25 cellular contexts compared by ENCODE assay signal in genomic region chr15:95865330-95865739, GRCh38.
DNase-seq lines count a peak whose midpoint lies in the region; ATAC-seq, FAIRE-seq and TF ChIP-seq lines count a peak whose summit lies in the region.
"Had no signal": no experiment of that assay in that cellular context is flagged by ENCODE, and none has a peak within 500 bp of the region (broad histone marks: within the 10 kb centered on the region; RNA-seq: fewer than 3 reads in every experiment).

No MANE protein-coding gene starts in this region.

- H3K27ac Mint-ChIP-seq in activated CD4-positive, alpha-beta T cell treated with anti-CD3 and anti-CD28 coated beads, Interleukin-2, amount 10 ng/mL, durations not matched to agents 7 days and 5 days = peak overlapping the region; percentile 48
- H3K27ac Mint-ChIP-seq: CD4-positive, alpha-beta memory T cell had no signal

- H3K27ac ChIP-seq in KOPT-K1 (ENCODE audit: low read depth, low read length, poor library complexity, severe bottlenecking) = peak overlapping the region; percentile 77
- H3K27ac ChIP-seq in K562 (ENCODE audit: extremely low read depth, low read depth, low read length) = no peak overlapping the region
- peak overlapping the region; percentile 58 for H3K27ac ChIP-seq in thymus (ENCODE audit: low read depth)
- H3K27ac ChIP-seq: BLaER1 treated with 17β-estradiol and CSF1 and Interleukin-3, amounts not matched to agents 10 nM and 100 nM; Peyer's patch; SJSA1 had no signal

- in situ Hi-C loops in K562 (cut with MboI) (no loop called here), HAP-1 (cut with MboI; ENCODE audit: low sequenced_read_pairs) (no loop called here)

- FAIRE-seq in K562 (lab: Jason Lieb, UNC) = no peak
- FAIRE-seq: G401.6, GM19239 had no signal

- no peak overlapping the region for H3K4me2 ChIP-seq in K562 (ENCODE audit: insufficient read depth, low read length)

- no peak for DNase-seq in activated CD4-positive, alpha-beta T cell treated with anti-CD3 and anti-CD28 coated beads, Interleukin-2, amount 10 ng/mL, durations not matched to agents 7 days and 5 days
- no peak for DNase-seq in activated CD4-positive, alpha-beta T cell treated with anti-CD3 and anti-CD28 coated beads for 48 hours
- DNase-seq in K562 (ENCODE audit: extremely low read depth in 1 of 4, low spot score in 3 of 4) (no peak), ecto neural progenitor cell (ENCODE audit: low spot score) (no peak), HAP-1 (ENCODE audit: low spot score in 2 of 2) (no peak), NCI-H128 (lab: John Stamatoyannopoulos, UW; ENCODE audit: unreplicated experiment) (no peak)
- DNase-seq: 8988T; Calu3; CD4-positive, alpha-beta memory T cell; DMS153; H7; Karpas-422; NCI-H1092; NCI-H1436 treated with DMSO at 0.1 percent for 48 hours; NCI-H1930; NCI-H226; NCI-H510A treated with DMSO at 0.1 percent for 48 hours; NCI-H748 treated with DMSO at 0.1 percent for 48 hours; Peyer's patch had no signal

- no peak overlapping the region for H3K4me3 Mint-ChIP-seq in activated CD4-positive, alpha-beta T cell treated with anti-CD3 and anti-CD28 coated beads, Interleukin-2, amount 10 ng/mL, durations not matched to agents 7 days and 5 days
- H3K4me3 Mint-ChIP-seq: CD4-positive, alpha-beta memory T cell had no signal

- no peak overlapping the region for H3K9ac ChIP-seq in K562 (ENCODE audit: insufficient read depth in 1 of 2, low read depth in 2 of 2, low read length in 2 of 2)
- H3K9ac ChIP-seq: BLaER1 treated with 17β-estradiol and CSF1 and Interleukin-3, amounts not matched to agents 10 nM and 100 nM had no signal

- CTCF ChIA-PET in activated CD4-positive, alpha-beta T cell treated with anti-CD3 and anti-CD28 coated beads, Interleukin-2, amount 10 ng/mL, durations not matched to agents 7 days and 5 days (lab: Charles Lee) = no interaction called here
- CTCF ChIA-PET in K562 (lab: Yijun Ruan, JAX; ENCODE audit: low intra/inter-chr PET ratio) = no interaction called here

- H3K27me3 ChIP-seq in K562 (ENCODE audit: control insufficient read depth in 2 of 2, insufficient read depth in 2 of 2, low read length in 2 of 2) (no peaks in the 10 kb centered on the region), thymus (ENCODE audit: control insufficient read depth, insufficient read depth) (no peaks in the 10 kb centered on the region), HAP-1 (ENCODE audit: low read depth) (no peaks in the 10 kb centered on the region)
- H3K27me3 ChIP-seq: BLaER1 treated with 17β-estradiol and CSF1 and Interleukin-3, amounts not matched to agents 10 nM and 100 nM; Peyer's patch; SJSA1 had no signal

- 37% methylated on average over 4 of the region's 4 CpGs for whole genome bisulfite sequencing in K562 (ENCODE audit: insufficient coverage, low coverage, missing lambda C conversion rate)
- WGBS in thymus = 41% methylated on average over 4 of the region's 4 CpGs

- TF ChIP-seq RAD21 in K562 (CRISPR knock-in tag; conservative IDR thresholded peaks at IDR 0.05 in 1 of 2, IDR thresholded peaks at IDR 0.05 in 1 of 2) = no peak

- TF ChIP-seq POLR2A in K562 (conservative IDR thresholded peaks at IDR 0.05) = no peak

- no TSS peak for BruUV-seq in K562 (replicated peaks; lab: Mats Ljungman, UMichigan)

- POLR2A ChIA-PET in activated CD4-positive, alpha-beta T cell treated with anti-CD3 and anti-CD28 coated beads, Interleukin-2, amount 10 ng/mL, durations not matched to agents 7 days and 5 days (lab: Charles Lee) = no interaction called here
- POLR2A ChIA-PET in K562 (lab: Yijun Ruan, JAX) = no interaction called here

- H2AFZ ChIP-seq in K562 (ENCODE audit: low read depth, low read length) = no peak overlapping the region

- no peaks in the 10 kb centered on the region for H3K9me1 ChIP-seq in K562 (ENCODE audit: control insufficient read depth, insufficient read depth, low read length)

- H3K9me3 Mint-ChIP-seq in activated CD4-positive, alpha-beta T cell treated with anti-CD3 and anti-CD28 coated beads, Interleukin-2, amount 10 ng/mL, durations not matched to agents 7 days and 5 days = peaks cover 4% of the 10 kb centered on the region

- no peaks in the 10 kb centered on the region for H4K20me1 ChIP-seq in K562 (replicated peaks; ENCODE audit: control insufficient read depth, insufficient read depth, low read length)
- H4K20me1 ChIP-seq: BLaER1 treated with 17β-estradiol and CSF1 and Interleukin-3, amounts not matched to agents 10 nM and 100 nM had no signal

- H3K4me1 Mint-ChIP-seq in activated CD4-positive, alpha-beta T cell treated with anti-CD3 and anti-CD28 coated beads, Interleukin-2, amount 10 ng/mL, durations not matched to agents 7 days and 5 days = peaks cover 58% of the 10 kb centered on the region

- H3K4me1 ChIP-seq in K562 (replicated peaks in 1 of 2; ENCODE audit: control insufficient read depth in 2 of 2, insufficient read depth in 2 of 2, low read length in 2 of 2) = no peaks in the 10 kb centered on the region
- H3K4me1 ChIP-seq in thymus (ENCODE audit: control insufficient read depth, insufficient read depth, low read length) = peaks cover 24% of the 10 kb centered on the region
- no peaks in the 10 kb centered on the region for H3K4me1 ChIP-seq in HAP-1
- H3K4me1 ChIP-seq: Peyer's patch, SJSA1 had no signal

- peaks cover 43% of the 10 kb centered on the region for H3K27me3 Mint-ChIP-seq in activated CD4-positive, alpha-beta T cell treated with anti-CD3 and anti-CD28 coated beads, Interleukin-2, amount 10 ng/mL, durations not matched to agents 7 days and 5 days
- H3K27me3 Mint-ChIP-seq: CD4-positive, alpha-beta memory T cell had no signal

- H3K4me3 ChIP-seq in K562 = no peak overlapping the region
- H3K4me3 ChIP-seq in thymus (ENCODE audit: low read length) = no peak overlapping the region
- no peak overlapping the region for H3K4me3 ChIP-seq in HAP-1
- H3K4me3 ChIP-seq: BLaER1 treated with 17β-estradiol and CSF1 and Interleukin-3, amounts not matched to agents 10 nM and 100 nM; Peyer's patch; SJSA1 had no signal

- no peak for TF ChIP-seq EP300 in K562 (IDR thresholded peaks at IDR 0.05; ENCODE audit: low read length)

- intact Hi-C loops in K562 (cut with micrococcal nuclease) = no loop called here

- H3K36me3 ChIP-seq in KOPT-K1 (ENCODE audit: insufficient read depth, low read length) (no peaks in the 10 kb centered on the region), K562 (ENCODE audit: control insufficient read depth, insufficient read depth, low read length) (no peaks in the 10 kb centered on the region), thymus (ENCODE audit: control insufficient read depth, insufficient read depth) (no peaks in the 10 kb centered on the region), HAP-1 (replicated peaks) (no peaks in the 10 kb centered on the region)
- H3K36me3 ChIP-seq: BLaER1 treated with 17β-estradiol and CSF1 and Interleukin-3, amounts not matched to agents 10 nM and 100 nM; Peyer's patch; SJSA1 had no signal

- H3K9me3 ChIP-seq in KOPT-K1 (ENCODE audit: insufficient read depth, low read length, poor library complexity, severe bottlenecking) (no peaks in the 10 kb centered on the region), K562 (replicated peaks; ENCODE audit: control insufficient read depth, insufficient read depth, low read depth, low read length) (no peaks in the 10 kb centered on the region), thymus (ENCODE audit: control insufficient read depth) (no peaks in the 10 kb centered on the region), HAP-1 (no peaks in the 10 kb centered on the region)
- H3K9me3 ChIP-seq: BLaER1 treated with 17β-estradiol and CSF1 and Interleukin-3, amounts not matched to agents 10 nM and 100 nM; Peyer's patch; SJSA1 had no signal

- no peaks in the 10 kb centered on the region for H3K79me2 ChIP-seq in K562 (ENCODE audit: control insufficient read depth, insufficient read depth, low read length)

- ATAC-seq in K562 = no peak

- peaks cover 5% of the 10 kb centered on the region for H3K36me3 Mint-ChIP-seq in activated CD4-positive, alpha-beta T cell treated with anti-CD3 and anti-CD28 coated beads, Interleukin-2, amount 10 ng/mL, durations not matched to agents 7 days and 5 days (ENCODE audit: low read depth)
- H3K36me3 Mint-ChIP-seq: CD4-positive, alpha-beta memory T cell had no signal

- TF ChIP-seq CTCF in K562 (IDR thresholded peaks at IDR 0.05 in 2 of 3, conservative IDR thresholded peaks at IDR 0.05 in 1 of 3; ENCODE audit: insufficient read depth in 2 of 3, low read depth in 1 of 3, low read length in 3 of 3) = no peak

TF ChIP-seq in K562, 482 proteins besides CTCF, POLR2A, EP300 and RAD21 (continues in another document):
- no peak for TF ChIP-seq NEUROD1 (IDR thresholded peaks at IDR 0.05; ENCODE audit: borderline replicate concordance, low read depth, low read length, partially characterized antibody)
- no peak for TF ChIP-seq NONO (IDR thresholded peaks at IDR 0.05; ENCODE audit: low read depth in 2 of 2, low read length in 1 of 2)
- TF ChIP-seq TRIM24 (IDR thresholded peaks at IDR 0.05) = no peak
- TF ChIP-seq CEBPG (CRISPR knock-in tag; IDR thresholded peaks at IDR 0.05) = no peak
- peak; percentile 49 to 53; a peak in 2 of 4 replicates for TF ChIP-seq CEBPG (tag; conservative IDR thresholded peaks at IDR 0.05 in 1 of 2, IDR thresholded peaks at IDR 0.05 in 1 of 2)
